8 cellular contexts compared by ENCODE assay signal in the genomic region with DNA sequence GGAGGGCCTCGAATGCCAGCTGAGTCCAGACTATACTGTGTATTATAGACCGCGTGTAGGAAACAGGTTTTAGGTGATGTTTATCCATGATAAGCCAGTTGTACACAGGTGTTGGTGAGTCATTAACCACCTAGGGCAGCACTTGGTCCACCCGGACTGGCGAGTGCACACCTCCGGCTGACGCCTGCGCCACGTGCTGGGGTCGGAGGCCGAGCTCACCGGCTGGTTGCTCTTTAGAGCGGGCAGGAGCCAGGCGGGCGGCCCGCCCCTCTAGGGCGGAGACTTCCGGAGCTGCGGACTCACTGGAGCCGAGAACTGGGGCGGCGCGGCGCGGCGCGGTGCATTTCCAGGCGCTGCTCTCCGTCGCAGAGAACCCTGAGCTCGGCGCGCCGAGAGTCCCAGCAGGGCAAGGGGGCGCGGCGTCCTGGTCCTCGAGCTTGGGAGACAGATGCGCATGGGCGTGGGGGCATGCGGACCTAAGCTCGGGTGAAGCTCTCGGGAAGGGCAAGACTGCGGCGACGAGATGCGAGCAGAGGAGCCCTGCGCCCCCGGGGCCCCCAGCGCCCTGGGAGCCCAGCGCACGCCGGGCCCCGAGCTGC. TPM values are rescaled to one million over a fixed set of nuclear protein-coding genes. Genes with fewer than 3 reads are reported as not detected.
DNase-seq lines count a peak whose midpoint lies in the region; ATAC-seq and TF ChIP-seq lines count a peak whose summit lies in the region.

A gene with protein sequence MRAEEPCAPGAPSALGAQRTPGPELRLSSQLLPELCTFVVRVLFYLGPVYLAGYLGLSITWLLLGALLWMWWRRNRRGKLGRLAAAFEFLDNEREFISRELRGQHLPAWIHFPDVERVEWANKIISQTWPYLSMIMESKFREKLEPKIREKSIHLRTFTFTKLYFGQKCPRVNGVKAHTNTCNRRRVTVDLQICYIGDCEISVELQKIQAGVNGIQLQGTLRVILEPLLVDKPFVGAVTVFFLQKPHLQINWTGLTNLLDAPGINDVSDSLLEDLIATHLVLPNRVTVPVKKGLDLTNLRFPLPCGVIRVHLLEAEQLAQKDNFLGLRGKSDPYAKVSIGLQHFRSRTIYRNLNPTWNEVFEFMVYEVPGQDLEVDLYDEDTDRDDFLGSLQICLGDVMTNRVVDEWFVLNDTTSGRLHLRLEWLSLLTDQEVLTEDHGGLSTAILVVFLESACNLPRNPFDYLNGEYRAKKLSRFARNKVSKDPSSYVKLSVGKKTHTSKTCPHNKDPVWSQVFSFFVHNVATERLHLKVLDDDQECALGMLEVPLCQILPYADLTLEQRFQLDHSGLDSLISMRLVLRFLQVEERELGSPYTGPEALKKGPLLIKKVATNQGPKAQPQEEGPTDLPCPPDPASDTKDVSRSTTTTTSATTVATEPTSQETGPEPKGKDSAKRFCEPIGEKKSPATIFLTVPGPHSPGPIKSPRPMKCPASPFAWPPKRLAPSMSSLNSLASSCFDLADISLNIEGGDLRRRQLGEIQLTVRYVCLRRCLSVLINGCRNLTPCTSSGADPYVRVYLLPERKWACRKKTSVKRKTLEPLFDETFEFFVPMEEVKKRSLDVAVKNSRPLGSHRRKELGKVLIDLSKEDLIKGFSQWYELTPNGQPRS (plus strand): TSS at position 341 of the 599 bp plus-strand sequence. CDS start 183 bp downstream, at position 524.

- peak; percentile 86 to 93 (median 90) for ATAC-seq in psoas muscle
- ATAC-seq in GM21447 (IDR thresholded peaks at IDR 0.05; ENCODE audit: unreplicated experiment): no peak

- 3 to 4% (median 3%) methylated on average over 41 to 54 of the region's 54 CpGs for WGBS in psoas muscle, 3 donors

- no peaks in the 10 kb centered on the region for H3K9me3 ChIP-seq in psoas muscle

- peak within 1 kb of the TSS; percentile 41 for H3K4me3 ChIP-seq in astrocyte of the cerebellum (ENCODE audit: low read depth, low read length)
- H3K4me3 ChIP-seq in psoas muscle: peak within 1 kb of the TSS; percentile 67

- CTCF ChIA-PET in RWPE1 (lab: Yijun Ruan, JAX): interaction anchor here (0.6 to 1.3 kb wide), 3 partner anchors 16 to 103 kb away, joined by 3 to 5 read pairs (median 4); no protein-coding TSS in a partner anchor
- CTCF ChIA-PET in GM10248 (lab: Yijun Ruan, JAX): interaction anchor here (1.4 to 2.0 kb wide), 2 partner anchors 16 to 20 kb away, joined by 5 to 17 read pairs; no protein-coding TSS in a partner anchor

- in situ Hi-C loops in astrocyte of the cerebellum (cut with HindIII; ENCODE audit: low sequenced_read_pairs): no loop called here

- no peaks in the 10 kb centered on the region for H3K36me3 ChIP-seq in psoas muscle (ENCODE audit: insufficient read depth in 1 of 2, low read depth in 1 of 2)

- H3K4me1 ChIP-seq in psoas muscle: peaks cover 7% of the 10 kb centered on the region

- TF ChIP-seq CTCF in RWPE1 (conservative IDR thresholded peaks at IDR 0.05; ENCODE audit: low read depth) (no peak), astrocyte of the cerebellum (IDR thresholded peaks at IDR 0.05; ENCODE audit: low read depth, low read length, missing control alignments) (no peak), psoas muscle (IDR thresholded peaks at IDR 0.05) (no peak), GM10248 (IDR thresholded peaks at IDR 0.05; ENCODE audit: control extremely low read depth, extremely low read depth, low read depth, missing control alignments) (no peak)

- H3K27ac ChIP-seq in RWPE1 (no peak within 1 kb of the TSS), psoas muscle (peak within 1 kb of the TSS; percentile 30)

- POLR2A ChIA-PET in RWPE1 (lab: Yijun Ruan, JAX; ENCODE audit: low non-redundant PET): no interaction called here
- POLR2A ChIA-PET in GM10248 (lab: Yijun Ruan, JAX): no interaction called here

- DNase-seq in CMK (ENCODE audit: low read depth) (peak; percentile 24), HuH-7.5 (ENCODE audit: low spot score) (peak; percentile 85), RWPE1 (ENCODE audit: low spot score) (peak; percentile 89), astrocyte of the cerebellum (ENCODE audit: low read depth) (no peak), iPS DF 19.7 (ENCODE audit: low read depth, low spot score) (peak; percentile 59), psoas muscle (peak; percentile 73 to 83), GM10248 (ENCODE audit: extremely low spot score) (no peak)

- intact Hi-C loops in psoas muscle (cut with DNase I): loop anchor here in 1 of 2 donors (10.0 kb wide), 1 partner anchor 150 kb away; no protein-coding TSS in a partner anchor

- peaks cover 0 to 3% (median 0%) of the 10 kb centered on the region in 3 donors for H3K27me3 ChIP-seq in psoas muscle (ENCODE audit: insufficient read depth in 3 of 3, low read length in 2 of 3)

RNA-seq across cellular contexts. Expression of the gene that starts here (rescaled TPM):
- total RNA-seq in psoas muscle: 1 to 10 TPM; 1.2 to 4.5 (median 2.3) TPM
- 1 to 10 TPM in 1 of 3 donors, under 1 TPM in 2; 0.35 to 3.5 (median 0.37) TPM for polyA plus RNA-seq in psoas muscle

Comparison
In these comparisons a context has a peak if more than half of its experiments do, and no peak if none do; other contexts are left out.
1. DNase-seq: peak in CMK (single experiment), HuH-7.5 (single experiment), RWPE1 (single experiment), iPS DF 19.7 (single experiment) and psoas muscle (2 of 2); none in astrocyte of the cerebellum (single experiment) and GM10248 (single experiment).